Comparison of ENCODE assay signal across 17 cellular contexts in the genomic region with DNA sequence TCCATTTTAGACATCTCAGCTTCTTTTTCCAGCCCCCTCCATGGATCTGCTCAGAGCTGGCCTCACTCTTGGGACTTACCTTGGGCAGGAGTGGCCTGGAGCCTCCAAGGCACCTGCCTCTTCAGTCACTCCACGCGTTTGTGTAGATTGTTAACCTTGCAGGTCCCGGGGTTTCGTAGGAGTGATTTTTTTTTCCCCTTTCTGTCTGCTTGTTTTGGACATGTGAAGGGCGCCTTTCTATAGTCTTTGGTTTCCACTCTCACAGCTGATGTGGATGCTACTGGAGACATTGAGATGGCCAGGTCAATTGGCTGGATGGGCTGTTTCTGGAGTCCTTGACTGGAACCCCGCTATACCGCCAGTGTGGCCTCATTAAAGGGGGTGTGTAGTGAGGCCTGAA. TPM values are rescaled to one million over a fixed set of nuclear protein-coding genes. Genes with fewer than 3 reads are reported as not detected.
DNase-seq lines count a peak whose midpoint lies in the region; ATAC-seq and TF ChIP-seq lines count a peak whose summit lies in the region.
"Had no signal": no experiment of that assay in that cellular context is flagged by ENCODE, and none has a peak within 500 bp of the region (broad histone marks: within the 10 kb centered on the region; RNA-seq: fewer than 3 reads in every experiment).

No MANE protein-coding gene starts in this region.

- H3K4me1 Mint-ChIP-seq in activated naive CD8-positive, alpha-beta T cell (ENCODE audit: low read depth): peaks cover 22% of the 10 kb centered on the region
- H3K4me1 Mint-ChIP-seq in activated naive CD8-positive, alpha-beta T cell treated with anti-CD3 and anti-CD28 coated beads, Interleukin-2, amount 50 U/mL, for 24 hours: peaks cover 28% of the 10 kb centered on the region
- peaks cover 22% of the 10 kb centered on the region for H3K4me1 Mint-ChIP-seq in activated CD4-positive, alpha-beta memory T cell treated with anti-CD3 and anti-CD28 coated beads for 36 hours (ENCODE audit: low read depth)
- peaks cover 20% of the 10 kb centered on the region for H3K4me1 Mint-ChIP-seq in mesothelial cell of epicardium

- H3K4me3 Mint-ChIP-seq in activated naive CD8-positive, alpha-beta T cell: peak overlapping the region; percentile 57
- H3K4me3 Mint-ChIP-seq in activated naive CD8-positive, alpha-beta T cell treated with anti-CD3 and anti-CD28 coated beads, Interleukin-2, amount 50 U/mL, for 24 hours: no peak overlapping the region
- peak overlapping the region; percentile 26 for H3K4me3 Mint-ChIP-seq in activated CD4-positive, alpha-beta memory T cell treated with anti-CD3 and anti-CD28 coated beads for 36 hours
- H3K4me3 Mint-ChIP-seq in mesothelial cell of epicardium: peak overlapping the region; percentile 31

- CTCF ChIA-PET in activated CD4-positive, alpha-beta memory T cell treated with anti-CD3 and anti-CD28 coated beads for 36 hours (lab: Charles Lee): no interaction called here

- DNase-seq in activated naive CD8-positive, alpha-beta T cell treated with anti-CD3 and anti-CD28 coated beads, Interleukin-2, amount 50 U/mL, for 24 hours: no peak
- DNase-seq in activated CD4-positive, alpha-beta memory T cell treated with anti-CD3 and anti-CD28 coated beads for 36 hours: no peak
- DNase-seq in mesothelial cell of epicardium (ENCODE audit: low spot score in 2 of 2, unreplicated experiment in 2 of 2) (no peak), NCI-H2171 treated with DMSO at 0.1 percent for 48 hours (lab: John Stamatoyannopoulos, UW) (no peak), EL (no peak)
- DNase-seq: activated CD4-positive, alpha-beta T cell treated with anti-CD3 and anti-CD28 coated beads for 4 hours; caudate nucleus; DND-41; esophagus squamous epithelium; foreskin melanocyte; HCEC 1CT; NCI-H1436; NCI-H446; stimulated activated CD4-positive, alpha-beta T cell treated with anti-CD3 and anti-CD28 coated beads, Interleukin-2, amount 100 ng/mL, for 24 hours had no signal

- H3K27ac Mint-ChIP-seq in activated naive CD8-positive, alpha-beta T cell: no peak overlapping the region
- H3K27ac Mint-ChIP-seq in activated naive CD8-positive, alpha-beta T cell treated with anti-CD3 and anti-CD28 coated beads, Interleukin-2, amount 50 U/mL, for 24 hours: no peak overlapping the region
- H3K27ac Mint-ChIP-seq in activated CD4-positive, alpha-beta memory T cell treated with anti-CD3 and anti-CD28 coated beads for 36 hours: no peak overlapping the region
- no peak overlapping the region for H3K27ac Mint-ChIP-seq in mesothelial cell of epicardium
- H3K27ac Mint-ChIP-seq: T-helper 1 cell treated with Interleukin-12 subunit alpha and Interleukin-12 subunit beta and Interleukin-4 antibody, amounts not matched to agents 30 μg/mL and 1 μg/mL, for 36 hours had no signal

- intact Hi-C loops in activated CD4-positive, alpha-beta memory T cell treated with anti-CD3 and anti-CD28 coated beads for 36 hours (cut with micrococcal nuclease): no loop called here

- TF ChIP-seq CTCF in mesothelial cell of epicardium (IDR thresholded peaks at IDR 0.05; ENCODE audit: unreplicated experiment): no peak

- POLR2A ChIA-PET in activated CD4-positive, alpha-beta memory T cell treated with anti-CD3 and anti-CD28 coated beads for 36 hours (lab: Charles Lee): no interaction called here

- ATAC-seq in activated naive CD8-positive, alpha-beta T cell treated with anti-CD3 and anti-CD28 coated beads, Interleukin-2, amount 50 U/mL, for 24 hours: no peak
- no peak for ATAC-seq in HG03442 (IDR thresholded peaks at IDR 0.05; ENCODE audit: unreplicated experiment)

- H3K9me3 Mint-ChIP-seq in activated naive CD8-positive, alpha-beta T cell (ENCODE audit: low read depth): no peaks in the 10 kb centered on the region
- H3K9me3 Mint-ChIP-seq in activated naive CD8-positive, alpha-beta T cell treated with anti-CD3 and anti-CD28 coated beads, Interleukin-2, amount 50 U/mL, for 24 hours: no peaks in the 10 kb centered on the region
- no peaks in the 10 kb centered on the region for H3K9me3 Mint-ChIP-seq in activated CD4-positive, alpha-beta memory T cell treated with anti-CD3 and anti-CD28 coated beads for 36 hours
- H3K9me3 Mint-ChIP-seq in mesothelial cell of epicardium: no peaks in the 10 kb centered on the region
- H3K9me3 Mint-ChIP-seq: T-helper 1 cell treated with Interleukin-12 subunit alpha and Interleukin-12 subunit beta and Interleukin-4 antibody, amounts not matched to agents 30 μg/mL and 1 μg/mL, for 36 hours had no signal

- H3K36me3 Mint-ChIP-seq in activated naive CD8-positive, alpha-beta T cell: no peaks in the 10 kb centered on the region
- H3K36me3 Mint-ChIP-seq in activated naive CD8-positive, alpha-beta T cell treated with anti-CD3 and anti-CD28 coated beads, Interleukin-2, amount 50 U/mL, for 24 hours (ENCODE audit: low read depth): peaks cover 12% of the 10 kb centered on the region
- H3K36me3 Mint-ChIP-seq in activated CD4-positive, alpha-beta memory T cell treated with anti-CD3 and anti-CD28 coated beads for 36 hours: peaks cover 3% of the 10 kb centered on the region
- no peaks in the 10 kb centered on the region for H3K36me3 Mint-ChIP-seq in mesothelial cell of epicardium

- H3K27me3 Mint-ChIP-seq in activated naive CD8-positive, alpha-beta T cell: peaks cover 3% of the 10 kb centered on the region
- H3K27me3 Mint-ChIP-seq in activated naive CD8-positive, alpha-beta T cell treated with anti-CD3 and anti-CD28 coated beads, Interleukin-2, amount 50 U/mL, for 24 hours: peaks cover 6% of the 10 kb centered on the region
- no peaks in the 10 kb centered on the region for H3K27me3 Mint-ChIP-seq in activated CD4-positive, alpha-beta memory T cell treated with anti-CD3 and anti-CD28 coated beads for 36 hours
- H3K27me3 Mint-ChIP-seq in mesothelial cell of epicardium (ENCODE audit: low read depth): peaks cover 5% of the 10 kb centered on the region

RNA-seq across cellular contexts. Expression of a gene that starts 2.0 kb away (rescaled TPM):
- 100 to 1,000 TPM; 154 to 163 TPM for total RNA-seq in activated CD4-positive, alpha-beta memory T cell treated with anti-CD3 and anti-CD28 coated beads for 36 hours
- 43.3 to 48.5 TPM (median 46.5 TPM) in 3 replicates for total RNA-seq in mesothelial cell of epicardium

RNA-seq across cellular contexts. Expression of a gene that starts 44.1 kb away (rescaled TPM):
- 10 to 100 TPM; 41.8 to 45.9 TPM for total RNA-seq in activated CD4-positive, alpha-beta memory T cell treated with anti-CD3 and anti-CD28 coated beads for 36 hours
- total RNA-seq in mesothelial cell of epicardium: 54.2 to 57.8 TPM (median 56.9 TPM) in 3 replicates
